9 cellular contexts compared by ENCODE assay signal in the genomic region with DNA sequence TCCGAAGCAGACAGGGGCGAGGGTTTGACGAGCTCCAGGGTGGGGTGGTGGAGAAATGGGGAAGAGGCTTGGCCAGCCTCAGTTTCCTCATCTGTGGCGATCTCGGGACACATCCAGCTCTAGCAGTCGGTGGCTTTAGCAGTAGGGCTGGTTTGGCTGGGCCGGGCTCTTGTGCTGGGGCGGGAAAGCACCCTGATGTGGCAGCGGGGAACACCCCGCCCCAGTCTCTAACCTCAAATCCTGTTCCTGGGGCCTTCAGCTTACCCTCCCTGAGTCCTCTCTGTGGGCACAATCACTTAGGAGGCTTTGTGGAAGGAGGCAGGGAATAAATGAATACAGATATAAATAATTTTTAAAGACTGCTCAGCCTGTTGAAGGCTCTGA. TPM values are rescaled to one million over a fixed set of nuclear protein-coding genes. Genes with fewer than 3 reads are reported as not detected.
DNase-seq lines count a peak whose midpoint lies in the region; ATAC-seq, FAIRE-seq and TF ChIP-seq lines count a peak whose summit lies in the region.
"Had no signal": no experiment of that assay in that cellular context is flagged by ENCODE, and none has a peak within 500 bp of the region (broad histone marks: within the 10 kb centered on the region; RNA-seq: fewer than 3 reads in every experiment).

No MANE protein-coding gene starts in this region.

- no peaks in the 10 kb centered on the region for H3K27me3 ChIP-seq in bronchial epithelial cell (ENCODE audit: control insufficient read depth, insufficient read depth, low read length)

- no peak for FAIRE-seq in bronchial epithelial cell (lab: Jason Lieb, UNC)
- FAIRE-seq: G401.6 had no signal

- peak; percentile 32 for ATAC-seq in HG03342 (IDR thresholded peaks at IDR 0.05; ENCODE audit: unreplicated experiment)

- TF ChIP-seq CTCF in WI38 (IDR thresholded peaks at IDR 0.05; ENCODE audit: low read depth, low read length) (no peak), bronchial epithelial cell (IDR thresholded peaks at IDR 0.05; ENCODE audit: insufficient read depth, low read length, severe bottlenecking) (no peak), lower leg skin (IDR thresholded peaks at IDR 0.05) (no peak)

- peaks cover 3% of the 10 kb centered on the region for H3K36me3 ChIP-seq in bronchial epithelial cell (ENCODE audit: control insufficient read depth, insufficient read depth, low read length)

- peak overlapping the region; percentile 94 for H3K4me3 ChIP-seq in WI38 (ENCODE audit: low read depth, low read length)
- H3K4me3 ChIP-seq in bronchial epithelial cell (ENCODE audit: low read depth, low read length), result peak overlapping the region; percentile 47
- H3K4me3 ChIP-seq in lower leg skin (ENCODE audit: low read depth, poor library complexity, severe bottlenecking), result peak overlapping the region; percentile 96

- intact Hi-C loops in lower leg skin (cut with DNase I; ENCODE audit: low total_unique reads), result no loop called here

- 7 to 11% methylated on average over 10 of the region's 10 CpGs for WGBS in lower leg skin, 2 donors

- TF ChIP-seq POLR2A in lower leg skin (IDR thresholded peaks at IDR 0.05), result no peak

- DNase-seq in SIG-M5 treated with dmso at 0.1 percent for 504 hours (lab: John Stamatoyannopoulos, UW; ENCODE audit: unreplicated experiment) (peak; percentile 31), SIG-M5 (lab: John Stamatoyannopoulos, UW) (no peak), bronchial epithelial cell (ENCODE audit: low read depth) (peak; percentile 50), lower leg skin (ENCODE audit: low spot score in 2 of 2) (peak in 1 of 2 donors; percentile 93), DMS114 treated with DMSO at 0.1 percent for 48 hours (lab: John Stamatoyannopoulos, UW; ENCODE audit: unreplicated experiment) (no peak)
- peak; percentile 52 for DNase-seq in stimulated activated CD8-positive, alpha-beta memory T cell treated with anti-CD3 and anti-CD28 coated beads, Interleukin-12 subunit alpha, Interleukin-12 subunit beta, amount 100 ng/mL, for 4 hours (ENCODE audit: low read depth)

RNA-seq across cellular contexts. Expression of a gene that starts 1.1 kb away (rescaled TPM):
- total RNA-seq in bronchial epithelial cell (12.3 and 16.1 TPM in 2 replicates), lower leg skin (10 to 100 TPM; 42.3 to 54.9 (median 43.4) TPM)

RNA-seq across cellular contexts. Expression of a gene that starts 26.5 kb away (rescaled TPM):
- total RNA-seq in bronchial epithelial cell, result 71.9 and 105 TPM in 2 replicates
- 10 to 100 TPM; 32.4 to 43.3 (median 36.1) TPM for total RNA-seq in lower leg skin

Comparison
In these comparisons a context has a peak if more than half of its experiments do, and no peak if none do; other contexts are left out.
1. DNase-seq: peak in SIG-M5 treated with dmso at 0.1 percent for 504 hours (single experiment), bronchial epithelial cell (single experiment) and stimulated activated CD8-positive, alpha-beta memory T cell treated with anti-CD3 and anti-CD28 coated beads, Interleukin-12 subunit alpha, Interleukin-12 subunit beta, amount 100 ng/mL, for 4 hours (single experiment); none in SIG-M5 (single experiment) and DMS114 treated with DMSO at 0.1 percent for 48 hours (single experiment).
2. Peak in every context shown above with its lines, with median percentiles within 50 percentile points of each other: H3K4me3 ChIP-seq.